38 cellular contexts compared by ENCODE assay signal in the genomic region with DNA sequence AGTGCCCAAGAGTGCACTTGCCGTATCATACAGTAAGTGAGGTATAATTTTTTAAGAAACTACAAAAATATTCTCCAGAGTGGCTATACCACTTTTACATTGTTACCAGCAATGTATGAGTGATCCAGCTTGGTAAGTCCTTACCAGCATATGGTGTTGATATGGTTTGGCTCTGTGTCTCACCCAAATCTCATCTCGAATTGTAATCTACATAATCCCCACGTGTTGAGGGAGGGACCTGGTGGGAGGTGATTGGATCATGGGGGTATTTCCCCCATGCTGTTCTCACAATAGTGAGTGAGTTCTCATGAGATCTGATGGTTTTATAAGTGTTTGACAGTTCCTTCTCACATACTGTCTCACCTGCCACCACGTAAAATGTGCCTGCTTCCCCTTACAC.
"Had no signal": no experiment of that assay in that cellular context is flagged by ENCODE, and none has a peak within 500 bp of the region (broad histone marks: within the 10 kb centered on the region; RNA-seq: fewer than 3 reads in every experiment).

No MANE protein-coding gene starts in this region.

- H3K27ac Mint-ChIP-seq: activated B cell treated with CpG ODN at 0.5 μM for 24 hours; activated CD8-positive, alpha-beta memory T cell treated with anti-CD3 and anti-CD28 coated beads, Interleukin-2, amount 10 ng/mL, durations not matched to agents 7 days and 5 days; activated CD8-positive, alpha-beta T cell treated with anti-CD3 and anti-CD28 coated beads for 36 hours; activated naive CD4-positive, alpha-beta T cell treated with anti-CD3 and anti-CD28 coated beads for 36 hours; activated naive CD4-positive, alpha-beta T cell treated with anti-CD3 and anti-CD28 coated beads, Interleukin-2, amount 50 U/mL, for 24 hours; activated naive CD8-positive, alpha-beta T cell treated with anti-CD3 and anti-CD28 coated beads for 36 hours; activated naive CD8-positive, alpha-beta T cell treated with anti-CD3 and anti-CD28 coated beads, Interleukin-2, amount 50 U/mL, for 24 hours; activated T-helper 1 cell treated with anti-CD3 and anti-CD28 coated beads, Interleukin-12 subunit alpha, Interleukin-12 subunit beta, Interleukin-2, Interleukin-4 antibody, amounts not matched to agents 30 ng/mL and 10 ng/mL and 1 ng/mL, durations not matched to agents 14 hours and 24 hours and 36 hours; activated T-helper 2 cell treated with anti-CD3 and anti-CD28 coated beads, Interferon-gamma antibody, Interleukin-2, Interleukin-4, amounts not matched to agents 10 μg/mL and 5 μg/mL and 100 μg/mL, durations not matched to agents 14 hours and 24 hours and 36 hours; T-helper 17 cell; T-helper 2 cell treated with Interferon-gamma antibody and Interleukin-4, amounts not matched to agents 5 μg/mL and 100 μg/mL, for 36 hours had no signal

- ATAC-seq: activated CD4-positive, CD25-positive, alpha-beta regulatory T cell treated with anti-CD3 and anti-CD28 coated beads, Interleukin-2, amount 50 U/mL, for 24 hours; activated CD8-positive, alpha-beta memory T cell treated with anti-CD3 and anti-CD28 coated beads, Interleukin-2, amount 10 ng/mL, durations not matched to agents 7 days and 5 days; activated CD8-positive, alpha-beta T cell treated with anti-CD3 and anti-CD28 coated beads for 36 hours; activated naive CD8-positive, alpha-beta T cell treated with anti-CD3 and anti-CD28 coated beads, Interleukin-2, amount 50 U/mL, for 24 hours; gastroesophageal sphincter; heart right ventricle; T-helper 17 cell had no signal

- H3K4me1 ChIP-seq: adrenal gland, breast epithelium, colonic mucosa, esophagus squamous epithelium, gastroesophageal sphincter, heart right ventricle had no signal

- H3K36me3 ChIP-seq: adrenal gland, breast epithelium, cardiac muscle cell, colonic mucosa, esophagus squamous epithelium, WERI-Rb-1 had no signal

- H3K9me3 ChIP-seq: adrenal gland, breast epithelium, colonic mucosa, esophagus squamous epithelium, gastroesophageal sphincter, heart right ventricle had no signal

- DNase-seq: activated B cell treated with CpG ODN at 0.5 μM for 24 hours; activated CD4-positive, alpha-beta T cell treated with anti-CD3 and anti-CD28 coated beads for 48 hours; activated CD4-positive, alpha-beta T cell treated with anti-CD3 and anti-CD28 coated beads, Interleukin-2, amount 50 U/mL, for 1 hour; activated CD4-positive, alpha-beta T cell treated with anti-CD3 and anti-CD28 coated beads, Interleukin-2, amount 50 U/mL, for 48 hours; activated CD8-positive, alpha-beta memory T cell treated with anti-CD3 and anti-CD28 coated beads, Interleukin-2, amount 10 ng/mL, durations not matched to agents 7 days and 5 days; activated CD8-positive, alpha-beta memory T cell treated with anti-CD3 and anti-CD28 coated beads, Interleukin-2, amount 50 U/mL, for 4 hours; activated CD8-positive, alpha-beta T cell treated with anti-CD3 and anti-CD28 coated beads for 36 hours; activated effector memory CD4-positive, alpha-beta T cell treated with anti-CD3 and anti-CD28 coated beads, Interleukin-2, amount 50 U/mL, for 16 hours; activated naive CD4-positive, alpha-beta T cell treated with anti-CD3 and anti-CD28 coated beads for 36 hours; activated naive CD8-positive, alpha-beta T cell treated with anti-CD3 and anti-CD28 coated beads for 36 hours; activated naive CD8-positive, alpha-beta T cell treated with anti-CD3 and anti-CD28 coated beads, Interleukin-2, amount 50 U/mL, for 24 hours; activated T-cell treated with anti-CD3 and anti-CD28 coated beads, Interleukin-2, amount 50 U/mL, for 1 hour; activated T-cell treated with anti-CD3 and anti-CD28 coated beads, Interleukin-2, amount 50 U/mL, for 48 hours; adrenal gland; amygdala; aorta; central memory CD4-positive, alpha-beta T cell; cerebellar nuclear complex; colonic mucosa; effector CD8-positive, alpha-beta T cell; esophagus squamous epithelium; foreskin melanocyte; heart right ventricle; T-helper 17 cell; T1000; WERI-Rb-1 had no signal

- H3K9me3 Mint-ChIP-seq: activated B cell treated with CpG ODN at 0.5 μM for 24 hours; activated CD8-positive, alpha-beta T cell treated with anti-CD3 and anti-CD28 coated beads for 36 hours; activated naive CD4-positive, alpha-beta T cell treated with anti-CD3 and anti-CD28 coated beads for 36 hours; activated naive CD4-positive, alpha-beta T cell treated with anti-CD3 and anti-CD28 coated beads, Interleukin-2, amount 50 U/mL, for 24 hours; activated naive CD8-positive, alpha-beta T cell treated with anti-CD3 and anti-CD28 coated beads for 36 hours; activated naive CD8-positive, alpha-beta T cell treated with anti-CD3 and anti-CD28 coated beads, Interleukin-2, amount 50 U/mL, for 24 hours; activated T-helper 1 cell treated with anti-CD3 and anti-CD28 coated beads, Interleukin-12 subunit alpha, Interleukin-12 subunit beta, Interleukin-2, Interleukin-4 antibody, amounts not matched to agents 30 ng/mL and 10 ng/mL and 1 ng/mL, durations not matched to agents 14 hours and 24 hours and 36 hours; T-helper 2 cell treated with Interferon-gamma antibody and Interleukin-4, amounts not matched to agents 5 μg/mL and 100 μg/mL, for 36 hours had no signal

- H3K27me3 Mint-ChIP-seq: activated B cell treated with CpG ODN at 0.5 μM for 24 hours; activated CD8-positive, alpha-beta memory T cell treated with anti-CD3 and anti-CD28 coated beads, Interleukin-2, amount 10 ng/mL, durations not matched to agents 7 days and 5 days; activated CD8-positive, alpha-beta T cell treated with anti-CD3 and anti-CD28 coated beads for 36 hours; activated naive CD4-positive, alpha-beta T cell treated with anti-CD3 and anti-CD28 coated beads, Interleukin-2, amount 50 U/mL, for 24 hours; activated naive CD8-positive, alpha-beta T cell treated with anti-CD3 and anti-CD28 coated beads for 36 hours; activated naive CD8-positive, alpha-beta T cell treated with anti-CD3 and anti-CD28 coated beads, Interleukin-2, amount 50 U/mL, for 24 hours; brain; T-helper 17 cell had no signal

- H3K27ac ChIP-seq: adrenal gland, breast epithelium, cardiac muscle cell, colonic mucosa, epithelial cell of prostate, esophagus squamous epithelium, gastroesophageal sphincter, heart right ventricle, WERI-Rb-1 had no signal

- FAIRE-seq: endometrium, endothelial cell of umbilical vein had no signal

- H3K4me3 ChIP-seq: adrenal gland, breast epithelium, cardiac muscle cell, colonic mucosa, esophagus squamous epithelium, gastroesophageal sphincter, heart right ventricle had no signal

- H3K27me3 ChIP-seq: adrenal gland, breast epithelium, cardiac muscle cell, colonic mucosa, esophagus squamous epithelium, gastroesophageal sphincter, heart right ventricle had no signal

- H3K4me3 Mint-ChIP-seq: activated B cell treated with CpG ODN at 0.5 μM for 24 hours; activated CD8-positive, alpha-beta memory T cell treated with anti-CD3 and anti-CD28 coated beads, Interleukin-2, amount 10 ng/mL, durations not matched to agents 7 days and 5 days; activated CD8-positive, alpha-beta T cell treated with anti-CD3 and anti-CD28 coated beads for 36 hours; activated naive CD4-positive, alpha-beta T cell treated with anti-CD3 and anti-CD28 coated beads for 36 hours; activated naive CD4-positive, alpha-beta T cell treated with anti-CD3 and anti-CD28 coated beads, Interleukin-2, amount 50 U/mL, for 24 hours; activated naive CD8-positive, alpha-beta T cell treated with anti-CD3 and anti-CD28 coated beads for 36 hours; activated naive CD8-positive, alpha-beta T cell treated with anti-CD3 and anti-CD28 coated beads, Interleukin-2, amount 50 U/mL, for 24 hours; activated T-helper 1 cell treated with anti-CD3 and anti-CD28 coated beads, Interleukin-12 subunit alpha, Interleukin-12 subunit beta, Interleukin-2, Interleukin-4 antibody, amounts not matched to agents 30 ng/mL and 10 ng/mL and 1 ng/mL, durations not matched to agents 14 hours and 24 hours and 36 hours; brain; T-helper 17 cell; T-helper 2 cell treated with Interferon-gamma antibody and Interleukin-4, amounts not matched to agents 5 μg/mL and 100 μg/mL, for 36 hours had no signal

- H3K4me1 Mint-ChIP-seq: activated B cell treated with CpG ODN at 0.5 μM for 24 hours; activated naive CD8-positive, alpha-beta T cell treated with anti-CD3 and anti-CD28 coated beads for 36 hours; activated naive CD8-positive, alpha-beta T cell treated with anti-CD3 and anti-CD28 coated beads, Interleukin-2, amount 50 U/mL, for 24 hours; brain; T-helper 17 cell had no signal
